Comparison of ENCODE assay signal across 8 cellular contexts in the genomic region with DNA sequence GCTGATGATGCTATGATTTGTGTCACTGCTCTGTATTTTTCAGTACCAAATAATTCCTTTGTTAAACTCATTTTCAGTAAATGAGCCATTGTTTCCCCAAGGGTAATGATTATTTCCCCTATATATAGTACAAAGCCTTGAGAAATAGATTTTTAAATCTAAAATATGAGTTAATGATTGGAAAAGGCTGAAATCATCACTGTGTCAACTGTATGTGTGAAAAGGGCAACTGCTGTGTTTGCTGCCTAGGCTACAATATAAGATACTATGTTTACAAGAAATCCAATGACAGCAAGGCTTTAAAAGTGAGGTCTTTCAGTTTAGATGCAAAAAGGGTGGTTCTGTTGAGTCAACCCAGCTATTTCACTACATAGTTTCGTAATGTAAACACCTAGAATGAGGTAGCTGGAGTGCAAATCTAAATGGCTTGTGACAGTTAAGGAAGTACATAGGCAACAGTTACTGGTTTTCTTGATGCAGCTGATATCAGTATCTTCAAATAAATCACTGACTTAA. TPM values are rescaled to one million over a fixed set of nuclear protein-coding genes. Genes with fewer than 3 reads are reported as not detected.
DNase-seq lines count a peak whose midpoint lies in the region; ATAC-seq and TF ChIP-seq lines count a peak whose summit lies in the region.

No MANE protein-coding gene starts in this region.

- H3K4me3 ChIP-seq in Jurkat, Clone E6-1 (ENCODE audit: low read length), result no peak overlapping the region
- no peak overlapping the region for H3K4me3 ChIP-seq in epithelial cell of proximal tubule (ENCODE audit: low read depth, low read length)

- no peak for TF ChIP-seq CTCF in GM13977 (IDR thresholded peaks at IDR 0.05; ENCODE audit: extremely low read depth, insufficient read depth, missing control alignments)
- no peak for TF ChIP-seq CTCF in epithelial cell of proximal tubule (conservative IDR thresholded peaks at IDR 0.05; ENCODE audit: low read depth, low read length)

- peak; percentile 69 for DNase-seq in GM13977 (ENCODE audit: low spot score)
- DNase-seq in Jurkat, Clone E6-1 (ENCODE audit: low read depth, low spot score), result peak; percentile 53
- peak; percentile 36 for DNase-seq in epithelial cell of proximal tubule (ENCODE audit: low read depth)
- DNase-seq in NCI-H2029 treated with DMSO at 0.1 percent for 48 hours (lab: John Stamatoyannopoulos, UW), result no peak
- DNase-seq in Kasumi-1 (lab: John Stamatoyannopoulos, UW), result no peak
- DNase-seq in activated CD4-positive, alpha-beta T cell treated with anti-CD3 and anti-CD28 coated beads, Interleukin-2, amount 50 U/mL, for 1 hour, result no peak
- no peak for DNase-seq in NAMALWA (ENCODE audit: low spot score)

- in situ Hi-C loops in GM13977 (cut with MboI; ENCODE audit: low pct_unique_long_range_greater_than_20kb, low sequenced_read_pairs, unreplicated experiment), result no loop called here

- ATAC-seq in GM21717 (IDR thresholded peaks at IDR 0.05; ENCODE audit: unreplicated experiment), result peak; percentile 63

RNA-seq across cellular contexts. Expression of a gene that starts 15.3 kb away (rescaled TPM):
- 30.1 TPM for polyA plus RNA-seq in Jurkat, Clone E6-1 (2012; ENCODE audit: insufficient read depth, insufficient read length)
- total RNA-seq in epithelial cell of proximal tubule, result 15.1 and 18.6 TPM in 2 replicates

Comparison
In these comparisons a context has a peak if more than half of its experiments do, and no peak if none do; other contexts are left out.
1. DNase-seq: peak in GM13977 (single experiment), Jurkat, Clone E6-1 (single experiment) and epithelial cell of proximal tubule (single experiment); none in NCI-H2029 treated with DMSO at 0.1 percent for 48 hours (single experiment), Kasumi-1 (0 of 2), activated CD4-positive, alpha-beta T cell treated with anti-CD3 and anti-CD28 coated beads, Interleukin-2, amount 50 U/mL, for 1 hour (single experiment) and NAMALWA (single experiment).